10 cellular contexts compared by ENCODE assay signal in genomic region chr5:135887881-135888614, GRCh38. TPM values are rescaled to one million over a fixed set of nuclear protein-coding genes. Genes with fewer than 3 reads are reported as not detected.
DNase-seq lines count a peak whose midpoint lies in the region; ATAC-seq and TF ChIP-seq lines count a peak whose summit lies in the region.
"Had no signal": no experiment of that assay in that cellular context is flagged by ENCODE, and none has a peak within 500 bp of the region (broad histone marks: within the 10 kb centered on the region; RNA-seq: fewer than 3 reads in every experiment).

No MANE protein-coding gene starts in this region.

- no peaks in the 10 kb centered on the region for H3K4me1 ChIP-seq in iPS-20b (ENCODE audit: insufficient read depth, low read length)
- H3K4me1 ChIP-seq: adrenal gland had no signal

- DNase-seq in A172 (ENCODE audit: low spot score) = peak; percentile 43
- DNase-seq in H4 (ENCODE audit: low spot score) = peak; percentile 67
- peak; percentile 3 for DNase-seq in activated CD8-positive, alpha-beta T cell treated with anti-CD3 and anti-CD28 coated beads for 36 hours
- no peak for DNase-seq in stimulated activated CD4-positive, alpha-beta T cell treated with anti-CD3 and anti-CD28 coated beads, Interleukin-4, amount 100 ng/mL, for 24 hours
- no peak for DNase-seq in superior temporal gyrus (ENCODE audit: extremely low spot score)

- CTCF ChIA-PET in activated CD8-positive, alpha-beta T cell treated with anti-CD3 and anti-CD28 coated beads for 36 hours (lab: Charles Lee) = interaction anchor here (1.0 to 2.7 kb wide), 3 partner anchors 33 to 324 kb away, joined by 3 to 24 read pairs (median 4); no protein-coding TSS in a partner anchor

- POLR2A ChIA-PET in activated CD8-positive, alpha-beta T cell treated with anti-CD3 and anti-CD28 coated beads for 36 hours (lab: Charles Lee) = interaction anchor here (1.9 kb wide), 1 partner anchor 10 kb away, joined by 4 read pairs; no protein-coding TSS in a partner anchor

- no peak overlapping the region for H3K27ac ChIP-seq in iPS-20b (ENCODE audit: low read length)
- H3K27ac ChIP-seq: adrenal gland had no signal

- peaks cover 15% of the 10 kb centered on the region for H3K27me3 Mint-ChIP-seq in activated CD8-positive, alpha-beta T cell treated with anti-CD3 and anti-CD28 coated beads for 36 hours

- intact Hi-C loops in activated CD8-positive, alpha-beta T cell treated with anti-CD3 and anti-CD28 coated beads for 36 hours (cut with micrococcal nuclease) = loop anchor here (1.0 to 10.0 kb wide), 4 partner anchors 174 to 325 kb away; no protein-coding TSS in a partner anchor

- no peak for TF ChIP-seq CTCF in activated CD8-positive, alpha-beta T cell treated with anti-CD3 and anti-CD28 coated beads for 36 hours (IDR thresholded peaks at IDR 0.05)

- H3K9me3 Mint-ChIP-seq in activated CD8-positive, alpha-beta T cell treated with anti-CD3 and anti-CD28 coated beads for 36 hours = no peaks in the 10 kb centered on the region
- H3K9me3 Mint-ChIP-seq: CD8-positive, alpha-beta memory T cell had no signal

- H3K9me3 ChIP-seq in iPS-20b (ENCODE audit: insufficient read depth, low read depth, low read length) = no peaks in the 10 kb centered on the region
- H3K9me3 ChIP-seq: adrenal gland had no signal

- H3K9ac ChIP-seq in iPS-20b (ENCODE audit: low read depth, low read length) = no peak overlapping the region

- no peak for ATAC-seq in activated CD8-positive, alpha-beta T cell treated with anti-CD3 and anti-CD28 coated beads for 36 hours
- ATAC-seq in HG03442 (IDR thresholded peaks at IDR 0.05; ENCODE audit: unreplicated experiment) = no peak
- ATAC-seq in GM19455 (IDR thresholded peaks at IDR 0.05; ENCODE audit: unreplicated experiment) = no peak

- H3K27me3 ChIP-seq in iPS-20b (ENCODE audit: insufficient read depth, low read length) = peaks cover 19% of the 10 kb centered on the region

- no peaks in the 10 kb centered on the region for H3K36me3 Mint-ChIP-seq in activated CD8-positive, alpha-beta T cell treated with anti-CD3 and anti-CD28 coated beads for 36 hours (ENCODE audit: low read depth)
- H3K36me3 Mint-ChIP-seq: CD8-positive, alpha-beta memory T cell had no signal

- no peaks in the 10 kb centered on the region for H3K36me3 ChIP-seq in iPS-20b (ENCODE audit: insufficient read depth, low read depth, low read length)
- H3K36me3 ChIP-seq: adrenal gland had no signal

- H3K4me3 Mint-ChIP-seq in activated CD8-positive, alpha-beta T cell treated with anti-CD3 and anti-CD28 coated beads for 36 hours = no peak overlapping the region

- H3K4me1 Mint-ChIP-seq in activated CD8-positive, alpha-beta T cell treated with anti-CD3 and anti-CD28 coated beads for 36 hours (ENCODE audit: low read depth) = peaks cover 6% of the 10 kb centered on the region

- no peak overlapping the region for H3K27ac Mint-ChIP-seq in activated CD8-positive, alpha-beta T cell treated with anti-CD3 and anti-CD28 coated beads for 36 hours

- peak overlapping the region; percentile 33; the same call in 1 of the 2 replicates for H3K4me3 ChIP-seq in iPS-20b (ENCODE audit: low read length)
- H3K4me3 ChIP-seq: adrenal gland had no signal

RNA-seq across cellular contexts. Expression of gene IL9, which starts 7.6 kb away (rescaled TPM):
- total RNA-seq in A172 (2014; rRNA removed; shearing (Covaris generic)) = not detected in 2 replicates
- total RNA-seq in H4 (2014; rRNA removed; shearing (Covaris generic)) = not detected in 2 replicates
- not detected for total RNA-seq in activated CD8-positive, alpha-beta T cell treated with anti-CD3 and anti-CD28 coated beads for 36 hours
- total RNA-seq: adrenal gland had no signal

RNA-seq across cellular contexts. Expression of gene SLC25A48, which starts 53.6 kb away (rescaled TPM):
- not detected in 2 replicates for total RNA-seq in A172 (2014; rRNA removed; shearing (Covaris generic))
- total RNA-seq in H4 (2014; rRNA removed; shearing (Covaris generic)) = not detected in 2 replicates
- not detected for total RNA-seq in activated CD8-positive, alpha-beta T cell treated with anti-CD3 and anti-CD28 coated beads for 36 hours
- total RNA-seq: adrenal gland; CD8-positive, alpha-beta memory T cell had no signal

Comparison
In these comparisons a context has a peak if more than half of its experiments do, and no peak if none do; other contexts are left out.
1. DNase-seq: peak in A172 (single experiment), H4 (single experiment) and activated CD8-positive, alpha-beta T cell treated with anti-CD3 and anti-CD28 coated beads for 36 hours (single experiment); none in stimulated activated CD4-positive, alpha-beta T cell treated with anti-CD3 and anti-CD28 coated beads, Interleukin-4, amount 100 ng/mL, for 24 hours (single experiment) and superior temporal gyrus (single experiment).